In the genomic region with DNA sequence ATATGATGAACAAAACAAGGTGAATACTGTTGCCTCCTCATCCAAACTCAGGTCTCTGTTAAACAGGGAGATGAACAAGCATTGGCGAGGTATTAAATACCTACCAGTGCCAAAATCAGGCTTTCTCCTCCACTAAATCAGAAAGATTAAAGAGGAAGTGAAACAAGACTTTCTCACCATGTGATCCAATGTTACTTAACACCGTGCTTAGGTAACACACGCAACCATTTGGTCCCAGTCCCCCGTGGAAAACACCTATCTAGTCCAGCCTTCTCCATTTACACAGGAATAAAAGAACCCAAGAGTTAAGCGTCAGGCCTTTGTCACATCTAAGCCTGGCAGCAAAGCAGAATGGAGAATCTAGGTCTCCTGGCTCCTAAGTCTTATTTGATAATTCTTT, we compare ENCODE assay signal across 8 cellular contexts. TPM values are rescaled to one million over a fixed set of nuclear protein-coding genes. Genes with fewer than 3 reads are reported as not detected.
DNase-seq lines count a peak whose midpoint lies in the region; ATAC-seq, FAIRE-seq and TF ChIP-seq lines count a peak whose summit lies in the region.

No MANE protein-coding gene starts in this region.

- H3K4me1 Mint-ChIP-seq in mesothelial cell of epicardium: peaks cover 12% of the 10 kb centered on the region

- no peaks in the 10 kb centered on the region for H3K9me3 Mint-ChIP-seq in mesothelial cell of epicardium

- no peaks in the 10 kb centered on the region for H3K27me3 Mint-ChIP-seq in mesothelial cell of epicardium (ENCODE audit: low read depth)

- DNase-seq in GM10248 (ENCODE audit: extremely low spot score) (peak; percentile 50), NB4 (ENCODE audit: low read depth) (peak; percentile 43), mesothelial cell of epicardium (ENCODE audit: low spot score in 2 of 2, unreplicated experiment in 2 of 2) (no peak), amygdala (lab: John Stamatoyannopoulos, UW) (no peak), nucleus accumbens (lab: John Stamatoyannopoulos, UW) (no peak), frontal cortex (ENCODE audit: low spot score in 2 of 2) (no peak)

- peaks cover 4% of the 10 kb centered on the region for H3K36me3 Mint-ChIP-seq in mesothelial cell of epicardium

- TF ChIP-seq POLR2A in NB4 (IDR thresholded peaks at IDR 0.05; ENCODE audit: extremely low read depth, insufficient read length): no peak

- CTCF ChIA-PET in GM10248 (lab: Yijun Ruan, JAX): no interaction called here

- H3K4me3 ChIP-seq in NB4 (ENCODE audit: low read depth, low read length): no peak overlapping the region

- no peak overlapping the region for H3K27ac Mint-ChIP-seq in mesothelial cell of epicardium

- no peak for FAIRE-seq in frontal cortex (lab: Jason Lieb, UNC)

- H3K4me3 Mint-ChIP-seq in mesothelial cell of epicardium: no peak overlapping the region

- ATAC-seq in GM19452 (IDR thresholded peaks at IDR 0.05; ENCODE audit: unreplicated experiment): peak; percentile 96
- ATAC-seq in HG02981 (IDR thresholded peaks at IDR 0.05; ENCODE audit: unreplicated experiment): peak; percentile 90

- POLR2A ChIA-PET in GM10248 (lab: Yijun Ruan, JAX): interaction anchor here (0.6 kb wide), 1 partner anchor 17 kb away, joined by 4 read pairs; no protein-coding TSS in a partner anchor

- TF ChIP-seq CTCF in GM10248 (IDR thresholded peaks at IDR 0.05; ENCODE audit: control extremely low read depth, extremely low read depth, low read depth, missing control alignments) (no peak), NB4 (IDR thresholded peaks at IDR 0.05; ENCODE audit: low read depth, low read length) (no peak), mesothelial cell of epicardium (IDR thresholded peaks at IDR 0.05; ENCODE audit: unreplicated experiment) (no peak)

RNA-seq across cellular contexts. Expression of a gene that starts 34.5 kb away (rescaled TPM):
- total RNA-seq in mesothelial cell of epicardium: 177 to 187 TPM (median 181 TPM) in 3 replicates
- total RNA-seq in frontal cortex: 55.0 TPM

Comparison
In these comparisons a context has a peak if more than half of its experiments do, and no peak if none do; other contexts are left out.
1. DNase-seq: peak in GM10248 (single experiment) and NB4 (single experiment); none in mesothelial cell of epicardium (0 of 2), amygdala (0 of 56), nucleus accumbens (0 of 56) and frontal cortex (0 of 2).